1 cellular context compared by ENCODE assay signal in genomic region chr17:82205720-82206508, GRCh38.
A peak's percentile ranks its signal among the peaks of the same experiment; 100 is the strongest.
TF ChIP-seq lines count a peak whose summit lies in the region.

No MANE protein-coding gene starts in this region.

TF ChIP-seq in K562, 482 proteins besides CTCF, POLR2A, EP300 and RAD21 (continued from another document and continues in another):
- TF ChIP-seq HMGXB4 (CRISPR knock-in tag; IDR thresholded peaks at IDR 0.05), result peak; percentile 59; the same call in 1 of the 2 replicates
- no peak for TF ChIP-seq CREB3L1 (IDR thresholded peaks at IDR 0.05; ENCODE audit: borderline replicate concordance, low read depth)
- TF ChIP-seq PML (IDR thresholded peaks at IDR 0.05; ENCODE audit: low read length), result no peak
- peak; percentile 86 for TF ChIP-seq PHF20 (IDR thresholded peaks at IDR 0.05; ENCODE audit: partially characterized antibody)
- TF ChIP-seq BCOR (IDR thresholded peaks at IDR 0.05), result no peak
- TF ChIP-seq EZH2 (IDR thresholded peaks at IDR 0.05; ENCODE audit: borderline replicate concordance, low read depth, low read length), result no peak
- TF ChIP-seq ETV5 (CRISPR knock-in tag; IDR thresholded peaks at IDR 0.05; ENCODE audit: low read depth), result no peak; the same call in 1 of the 2 replicates
- TF ChIP-seq POLR2G (IDR thresholded peaks at IDR 0.05; ENCODE audit: low read depth, low read length), result peak; percentile 78
- no peak for TF ChIP-seq CBFB (CRISPR knock-in tag; IDR thresholded peaks at IDR 0.05)
- TF ChIP-seq ATF7 (IDR thresholded peaks at IDR 0.05), result peak; percentile 73
- TF ChIP-seq RUNX1 (IDR thresholded peaks at IDR 0.05; ENCODE audit: low read depth), result no peak
- TF ChIP-seq ETS2 (tag; IDR thresholded peaks at IDR 0.05; ENCODE audit: borderline replicate concordance, poor library complexity, severe bottlenecking), result no peak
- peak; percentile 48; the same call in 1 of the 2 replicates for TF ChIP-seq CREB1 (IDR thresholded peaks at IDR 0.05)
- TF ChIP-seq CREB1 (CRISPR knock-in tag; IDR thresholded peaks at IDR 0.05), result peak; percentile 46; the same call in 1 of the 2 replicates
- TF ChIP-seq SMARCB1 (IDR thresholded peaks at IDR 0.05; ENCODE audit: insufficient read length, low read depth), result no peak
- TF ChIP-seq ZNF551 (CRISPR knock-in tag; IDR thresholded peaks at IDR 0.05), result no peak
- TF ChIP-seq ZBTB7A (IDR thresholded peaks at IDR 0.05; ENCODE audit: borderline replicate concordance, control insufficient read depth, low read depth, low read length), result no peak; the same call in 1 of the 2 replicates
- no peak for TF ChIP-seq KDM2B (CRISPR knock-in tag; IDR thresholded peaks at IDR 0.05)
- peak; percentile 27; the same call in 1 of the 2 replicates for TF ChIP-seq BCL6 (CRISPR knock-in tag; IDR thresholded peaks at IDR 0.05)
- no peak for TF ChIP-seq ZNF184 (CRISPR knock-in tag; IDR thresholded peaks at IDR 0.05)
- TF ChIP-seq TEAD4 (IDR thresholded peaks at IDR 0.05; ENCODE audit: low read length), result peak; percentile 29; the same call in 1 of the 2 replicates
- no peak for TF ChIP-seq TEAD4 (CRISPR knock-in tag; IDR thresholded peaks at IDR 0.05; ENCODE audit: borderline replicate concordance)
- TF ChIP-seq HDAC6 (IDR thresholded peaks at IDR 0.05; ENCODE audit: low read depth, low read length), result no peak
- no peak for TF ChIP-seq ZC3H8 (IDR thresholded peaks at IDR 0.05)
- TF ChIP-seq NCOA1 (IDR thresholded peaks at IDR 0.05; ENCODE audit: low read depth), result no peak
- no peak for TF ChIP-seq RBM22 (IDR thresholded peaks at IDR 0.05; ENCODE audit: low read depth, low read length, poor library complexity, severe bottlenecking)
- TF ChIP-seq HBP1 (CRISPR knock-in tag; IDR thresholded peaks at IDR 0.05), result 0 out of 2 replicates have a peak, but pooled peaks have one; percentile 27
- TF ChIP-seq ZNF134 (CRISPR knock-in tag; conservative IDR thresholded peaks at IDR 0.05), result 0 out of 2 replicates have a peak, but pooled peaks have one; percentile 33
- no peak for TF ChIP-seq RFX5 (IDR thresholded peaks at IDR 0.05; ENCODE audit: low read depth, low read length)
- TF ChIP-seq ZNF780A (CRISPR knock-in tag; IDR thresholded peaks at IDR 0.05), result no peak
- TF ChIP-seq ZNF324 (CRISPR knock-in tag; IDR thresholded peaks at IDR 0.05), result 0 out of 2 replicates have a peak, but pooled peaks have one; percentile 19
- TF ChIP-seq ELF4 (CRISPR knock-in tag; IDR thresholded peaks at IDR 0.05), result peak; percentile 70; the same call in 1 of the 2 replicates
- TF ChIP-seq NFYB (IDR thresholded peaks at IDR 0.05; ENCODE audit: extremely low read depth, insufficient read length), result no peak
- TF ChIP-seq DMBX1 (CRISPR knock-in tag; IDR thresholded peaks at IDR 0.05; ENCODE audit: borderline replicate concordance), result peak; percentile 79; the same call in 1 of the 2 replicates
- TF ChIP-seq GTF2B (IDR thresholded peaks at IDR 0.05; ENCODE audit: extremely low read depth, insufficient read length), result no peak
- no peak for TF ChIP-seq NR4A1 (CRISPR knock-in tag; IDR thresholded peaks at IDR 0.05)
- 0 out of 2 replicates have a peak, but pooled peaks have one; percentile 27 for TF ChIP-seq NR4A1 (tag; IDR thresholded peaks at IDR 0.05)
- no peak for TF ChIP-seq TBL1XR1 (IDR thresholded peaks at IDR 0.05; ENCODE audit: low read length in 2 of 2)
- peak in 1 of 2 experiments; percentile 80; a peak in 1 of 4 replicates for TF ChIP-seq UBTF (IDR thresholded peaks at IDR 0.05; ENCODE audit: borderline replicate concordance in 1 of 2, low read depth in 2 of 2, low read length in 2 of 2)
- TF ChIP-seq CBX3 (IDR thresholded peaks at IDR 0.05; ENCODE audit: borderline replicate concordance in 1 of 2, low read length in 2 of 2), result peak in 1 of 2 experiments; percentile 10; a peak in 1 of 3 replicates
- TF ChIP-seq GTF2E2 (tag; IDR thresholded peaks at IDR 0.05), result 0 out of 2 replicates have a peak, but pooled peaks have one; percentile 25
- TF ChIP-seq E2F3 (CRISPR knock-in tag; IDR thresholded peaks at IDR 0.05), result no peak
- TF ChIP-seq RCOR1 (IDR thresholded peaks at IDR 0.05; ENCODE audit: borderline replicate concordance in 1 of 2, low read depth in 2 of 2, low read length in 2 of 2), result peak; percentile 9 to 74; a peak in 1 of 4 replicates
- no peak for TF ChIP-seq ID3 (CRISPR knock-in tag; IDR thresholded peaks at IDR 0.05)
- 0 out of 2 replicates have a peak, but pooled peaks have one; percentile 54 for TF ChIP-seq ID3 (tag; IDR thresholded peaks at IDR 0.05)
- no peak for TF ChIP-seq PBX2 (CRISPR knock-in tag; IDR thresholded peaks at IDR 0.05; ENCODE audit: low read depth)
- TF ChIP-seq PBX2 (tag; conservative IDR thresholded peaks at IDR 0.05; ENCODE audit: low read depth), result no peak
- TF ChIP-seq HNRNPK (IDR thresholded peaks at IDR 0.05; ENCODE audit: low read depth, low read length, poor library complexity, severe bottlenecking), result no peak
- peak; percentile 91 for TF ChIP-seq ELF2 (CRISPR knock-in tag; IDR thresholded peaks at IDR 0.05)
- peak; percentile 84 for TF ChIP-seq XRCC5 (IDR thresholded peaks at IDR 0.05; ENCODE audit: low read depth, low read length)
- TF ChIP-seq LCOR (CRISPR knock-in tag; IDR thresholded peaks at IDR 0.05), result no peak
- peak; percentile 62; the same call in 1 of the 2 replicates for TF ChIP-seq LEF1 (IDR thresholded peaks at IDR 0.05)
- peak; percentile 53; the same call in 1 of the 2 replicates for TF ChIP-seq KLF6 (CRISPR knock-in tag; IDR thresholded peaks at IDR 0.05; ENCODE audit: borderline replicate concordance)
- no peak for TF ChIP-seq ZNF12 (CRISPR knock-in tag; IDR thresholded peaks at IDR 0.05)
- no peak for TF ChIP-seq SNRNP70 (optimal IDR thresholded peaks at IDR 0.05; ENCODE audit: low read depth, low read length)
- 0 out of 4 replicates have a peak, but pooled peaks of 1 of the 2 experiments have one; percentile 29 for TF ChIP-seq KDM4B (IDR thresholded peaks at IDR 0.05; ENCODE audit: borderline replicate concordance in 2 of 2, low read depth in 1 of 2)
- no peak for TF ChIP-seq ZKSCAN3 (CRISPR knock-in tag; IDR thresholded peaks at IDR 0.05)
- TF ChIP-seq ZNF165 (CRISPR knock-in tag; IDR thresholded peaks at IDR 0.05; ENCODE audit: borderline replicate concordance), result 0 out of 2 replicates have a peak, but pooled peaks have one; percentile 37
- TF ChIP-seq TEAD1 (CRISPR knock-in tag; IDR thresholded peaks at IDR 0.05), result no peak
- TF ChIP-seq TRIM28 (IDR thresholded peaks at IDR 0.05), result no peak
- peak; percentile 42 for TF ChIP-seq MEIS2 (IDR thresholded peaks at IDR 0.05; ENCODE audit: partially characterized antibody)
- no peak for TF ChIP-seq JUNB (CRISPR knock-in tag; conservative IDR thresholded peaks at IDR 0.05)
- peak; percentile 80 for TF ChIP-seq CEBPB (tag; IDR thresholded peaks at IDR 0.05)
- TF ChIP-seq POLR2AphosphoS5 (IDR thresholded peaks at IDR 0.05; ENCODE audit: control insufficient read depth, insufficient read depth, low read depth, low read length), result peak; percentile 55; the same call in 1 of the 2 replicates
- TF ChIP-seq E2F1 (CRISPR knock-in tag; IDR thresholded peaks at IDR 0.05), result 0 out of 2 replicates have a peak, but pooled peaks have one; percentile 64
- no peak for TF ChIP-seq BRD4 (IDR thresholded peaks at IDR 0.05)
- TF ChIP-seq TAF1 (IDR thresholded peaks at IDR 0.05; ENCODE audit: control insufficient read depth, extremely low read depth, insufficient read depth, low read length, severe bottlenecking), result peak; percentile 36
- peak; percentile 37; the same call in 1 of the 2 replicates for TF ChIP-seq MEF2D (tag; conservative IDR thresholded peaks at IDR 0.05; ENCODE audit: low read depth)
- TF ChIP-seq BDP1 (IDR thresholded peaks at IDR 0.05; ENCODE audit: insufficient read depth, insufficient read length), result no peak
